Comparison of ENCODE assay signal across 8 cellular contexts in the genomic region with DNA sequence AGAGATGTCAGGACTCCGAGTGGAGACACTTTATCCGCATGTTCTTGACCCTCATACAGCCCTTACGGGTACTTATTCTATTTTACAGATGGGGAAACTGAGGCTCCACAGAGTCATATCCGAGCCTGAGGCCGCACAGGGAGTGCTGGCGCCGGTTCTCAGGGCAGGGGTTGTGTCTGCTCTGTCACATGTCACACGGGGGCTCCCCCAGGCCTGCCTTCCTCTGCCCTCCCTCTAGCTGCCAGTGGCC. TPM values are rescaled to one million over a fixed set of nuclear protein-coding genes. Genes with fewer than 3 reads are reported as not detected.
DNase-seq lines count a peak whose midpoint lies in the region; ATAC-seq and TF ChIP-seq lines count a peak whose summit lies in the region.

No MANE protein-coding gene starts in this region.

- TF ChIP-seq POLR2A in heart left ventricle (IDR thresholded peaks at IDR 0.05) (no peak), uterus (IDR thresholded peaks at IDR 0.05) (no peak)

- WGBS in heart left ventricle, 4 donors = 0 to 44% (median 37%) methylated on average over 3 to 8 of the region's 8 CpGs; no CpG with 5 or more reads in 1 of the 4 donors
- WGBS in H9 (ENCODE audit: extremely low coverage, insufficient read length, low lambda C conversion rate) = no CpG with 5 or more reads among the region's 8 CpGs

- no peak overlapping the region for H3K4ac ChIP-seq in H9 (ENCODE audit: low read depth, low read length)

- peaks cover 5% of the 10 kb centered on the region for H3K79me1 ChIP-seq in H9 (ENCODE audit: insufficient read depth, low read depth, low read length, poor library complexity, severe bottlenecking)

- no peak overlapping the region for H3K18ac ChIP-seq in H9 (ENCODE audit: insufficient read length, low read depth, low read length)

- no peaks in the 10 kb centered on the region for H3K9me3 ChIP-seq in heart left ventricle
- H3K9me3 ChIP-seq in uterus = no peaks in the 10 kb centered on the region
- H3K9me3 ChIP-seq in H9 (ENCODE audit: control insufficient read depth, low read depth, low read length) = no peaks in the 10 kb centered on the region

- H4K5ac ChIP-seq in H9 (ENCODE audit: insufficient read length, low read depth, low read length) = no peak overlapping the region

- no peak overlapping the region for H3K23ac ChIP-seq in H9 (ENCODE audit: insufficient read length, low read depth, low read length)

- H3K9me3 Mint-ChIP-seq in effector memory CD8-positive, alpha-beta T cell = no peaks in the 10 kb centered on the region
- H3K9me3 Mint-ChIP-seq in nephron progenitor cell = peaks cover 6% of the 10 kb centered on the region
- peaks cover 0 to 8% of the 10 kb centered on the region in 2 experiments; a peak in 2 of 5 replicates for H3K9me3 Mint-ChIP-seq in H9

- H2AFZ ChIP-seq in H9 (ENCODE audit: low read length) = no peak overlapping the region

- no peak overlapping the region for H2BK5ac ChIP-seq in H9 (ENCODE audit: insufficient read length, low read length)

- H4K20me1 ChIP-seq in H9 (ENCODE audit: control insufficient read depth, insufficient read depth, insufficient read length) = no peaks in the 10 kb centered on the region

- H3K4me3 Mint-ChIP-seq in effector memory CD8-positive, alpha-beta T cell = peak overlapping the region; percentile 58 to 75
- H3K4me3 Mint-ChIP-seq in nephron progenitor cell = peak overlapping the region; percentile 42
- 0 out of 5 replicates have a peak overlapping the region, but pooled peaks of 1 of the 2 experiments have one; percentile 23 for H3K4me3 Mint-ChIP-seq in H9

- H3K23me2 ChIP-seq in H9 (ENCODE audit: insufficient read length, low read depth, low read length, poor library complexity, severe bottlenecking) = peaks cover 6% of the 10 kb centered on the region

- no peak overlapping the region for H2BK12ac ChIP-seq in H9 (ENCODE audit: insufficient read length, low read depth, low read length)

- H2BK20ac ChIP-seq in H9 (ENCODE audit: low read depth, low read length, poor library complexity, severe bottlenecking) = no peak overlapping the region

- intact Hi-C loops in heart left ventricle (cut with DNase I) (no loop called here), cardiac septum (cut with DNase I) (no loop called here), uterus (cut with DNase I; ENCODE audit: low total_unique reads) (no loop called here)

- H3T11ph ChIP-seq in H9 (ENCODE audit: low read length) = no peak overlapping the region

- H3K27ac ChIP-seq in heart left ventricle = peak overlapping the region; percentile 55 to 93 (median 86)
- peak overlapping the region; percentile 82 to 89 for H3K27ac ChIP-seq in uterus
- no peak overlapping the region for H3K27ac ChIP-seq in H9 (ENCODE audit: insufficient read length, low read depth, low read length)

- TF ChIP-seq CTCF in heart left ventricle (IDR thresholded peaks at IDR 0.05) = no peak
- TF ChIP-seq CTCF in nephron progenitor cell (IDR thresholded peaks at IDR 0.05) = no peak
- no peak for TF ChIP-seq CTCF in uterus (IDR thresholded peaks at IDR 0.05)
- TF ChIP-seq CTCF in H9 (conservative IDR thresholded peaks at IDR 0.05) = no peak

- no peak overlapping the region for H3K56ac ChIP-seq in H9 (ENCODE audit: insufficient read length, low read depth, low read length)

- H3K79me2 ChIP-seq in H9 (ENCODE audit: insufficient read depth, low read length) = peaks cover 4% of the 10 kb centered on the region; the same call in 1 of the 2 replicates

- no peak overlapping the region for H4K91ac ChIP-seq in H9 (ENCODE audit: insufficient read length, low read depth, low read length)

- no peak overlapping the region for H4K8ac ChIP-seq in H9 (replicated peaks; ENCODE audit: insufficient read length, low read depth, low read length)

- no peak overlapping the region for H3K27ac Mint-ChIP-seq in effector memory CD8-positive, alpha-beta T cell
- H3K27ac Mint-ChIP-seq in nephron progenitor cell (no peak overlapping the region), H9 (no peak overlapping the region)

- H2BK120ac ChIP-seq in H9 (ENCODE audit: low read depth, low read length, poor library complexity, severe bottlenecking) = no peak overlapping the region

- H3K36me3 ChIP-seq in heart left ventricle = peaks cover 0 to 6% (median 0%) of the 10 kb centered on the region in 9 donors
- H3K36me3 ChIP-seq in uterus = no peaks in the 10 kb centered on the region

- no peak overlapping the region for H2AK5ac ChIP-seq in H9 (ENCODE audit: insufficient read length, low read length)

- H3K4me1 ChIP-seq in heart left ventricle (peaks cover 9 to 66% (median 50%) of the 10 kb centered on the region in 12 donors), uterus (peaks cover 0 to 10% of the 10 kb centered on the region in 2 donors), H9 (ENCODE audit: insufficient read depth, low read length) (no peaks in the 10 kb centered on the region)

- no peak overlapping the region for H3K9ac ChIP-seq in H9 (ENCODE audit: extremely low read depth, insufficient read length, low read length)

- H3K14ac ChIP-seq in H9 (ENCODE audit: insufficient read depth, low read length) = no peak overlapping the region

- H3K4me3 ChIP-seq in heart left ventricle (peak overlapping the region in 9 of 12 donors; percentile 4 to 99 (median 92)), uterus (no peak overlapping the region)

- H3K27me3 Mint-ChIP-seq in effector memory CD8-positive, alpha-beta T cell = no peaks in the 10 kb centered on the region
- H3K27me3 Mint-ChIP-seq in nephron progenitor cell (ENCODE audit: low read depth, poor library complexity) (no peaks in the 10 kb centered on the region), H9 (ENCODE audit: low read depth) (peaks cover 6% of the 10 kb centered on the region)

- DNase-seq in heart left ventricle (no peak), cardiac septum (ENCODE audit: low spot score) (no peak), nephron progenitor cell (no peak), uterus (no peak), H9 (no peak), NCI-H748 (lab: John Stamatoyannopoulos, UW; ENCODE audit: unreplicated experiment) (no peak), H4 (ENCODE audit: low spot score) (no peak)
- DNase-seq in effector memory CD8-positive, alpha-beta T cell = no peak

- no peak for ATAC-seq in heart left ventricle
- ATAC-seq in effector memory CD8-positive, alpha-beta T cell (replicated peaks) = peak; percentile 29

- no peak overlapping the region for H2BK15ac ChIP-seq in H9 (ENCODE audit: low read depth, low read length)

- H3K27me3 ChIP-seq in heart left ventricle (no peaks in the 10 kb centered on the region), uterus (no peaks in the 10 kb centered on the region), H9 (ENCODE audit: insufficient read depth, low read length) (no peaks in the 10 kb centered on the region)

- peaks cover 3% of the 10 kb centered on the region for H3K36me3 Mint-ChIP-seq in effector memory CD8-positive, alpha-beta T cell (ENCODE audit: insufficient read depth)
- H3K36me3 Mint-ChIP-seq in nephron progenitor cell (ENCODE audit: low read depth) (no peaks in the 10 kb centered on the region), H9 (ENCODE audit: insufficient read depth in 1 of 3, low read depth in 3 of 3) (no peaks in the 10 kb centered on the region; a peak in 4 of 7 replicates)

- peaks cover 13 to 17% of the 10 kb centered on the region in 2 donors for H3K4me1 Mint-ChIP-seq in effector memory CD8-positive, alpha-beta T cell (ENCODE audit: low read depth in 2 of 2)
- H3K4me1 Mint-ChIP-seq in nephron progenitor cell (peaks cover 31% of the 10 kb centered on the region), H9 (peaks cover 15 to 36% of the 10 kb centered on the region in 2 experiments)

- no peak overlapping the region for H3K4me2 ChIP-seq in H9 (ENCODE audit: insufficient read depth, insufficient read length, low read length)

RNA-seq across cellular contexts. Expression of a gene that starts 1.0 kb away (rescaled TPM):
- total RNA-seq in heart left ventricle = 10 to 100 TPM; 26.0 to 58.9 (median 28.8) TPM
- polyA plus RNA-seq in heart left ventricle = 10 to 100 TPM; 27.3 to 32.5 TPM
- total RNA-seq in cardiac septum = 41.2 TPM
- total RNA-seq in uterus = 10 to 100 TPM; 13.5 to 79.4 (median 44.6) TPM
- 58.3 and 59.1 TPM in 2 replicates for total RNA-seq in H9 (2021)
- total RNA-seq in H4 (2014; rRNA removed; shearing (Covaris generic)) = 13.0 and 16.3 TPM in 2 replicates

RNA-seq across cellular contexts. Expression of a gene that starts 35.6 kb away (rescaled TPM):
- total RNA-seq in heart left ventricle (100 to 1,000 TPM in 8 of 9 donors, 10 to 100 TPM in 1; 78.9 to 247 (median 160) TPM), cardiac septum (114 TPM), uterus (10 to 100 TPM in 1 of 4 donors, 1 to 10 TPM in 1, not detected in 2; 7.0 to 11.7 TPM), H9 (2021) (7.8 and 8.5 TPM in 2 replicates)
- 100 to 1,000 TPM in 1 of 2 donors, 10 to 100 TPM in 1; 64.7 to 258 TPM for polyA plus RNA-seq in heart left ventricle
- total RNA-seq in H4 (2014; rRNA removed; shearing (Covaris generic)) = 3.7 and 4.0 TPM in 2 replicates

Comparison
In these comparisons a context has a peak if more than half of its experiments do, and no peak if none do; other contexts are left out.
1. H3K4me3 ChIP-seq: peak in heart left ventricle (9 of 12); none in uterus (0 of 2).